ENCODE assay signal across 14 cellular contexts in genomic region chr18:52392160-52392559, GRCh38. TPM values are rescaled to one million over a fixed set of nuclear protein-coding genes. Genes with fewer than 3 reads are reported as not detected.
A peak's percentile ranks its signal among the peaks of the same experiment; 100 is the strongest.
DNase-seq lines count a peak whose midpoint lies in the region; ATAC-seq and TF ChIP-seq lines count a peak whose summit lies in the region.
"Had no signal": no experiment of that assay in that cellular context is flagged by ENCODE, and none has a peak within 500 bp of the region (broad histone marks: within the 10 kb centered on the region; RNA-seq: fewer than 3 reads in every experiment).

No MANE protein-coding gene starts in this region.

- H2AFZ ChIP-seq in osteoblast (ENCODE audit: low read length), result no peak overlapping the region

- no peaks in the 10 kb centered on the region for H3K36me3 ChIP-seq in osteoblast (ENCODE audit: insufficient read depth, low read length)
- H3K36me3 ChIP-seq: heart left ventricle had no signal

- no peaks in the 10 kb centered on the region for H3K4me1 ChIP-seq in osteoblast (ENCODE audit: insufficient read depth, low read length)
- H3K4me1 ChIP-seq: heart left ventricle had no signal

- no peaks in the 10 kb centered on the region for H4K20me1 ChIP-seq in osteoblast (ENCODE audit: insufficient read depth, low read length)

- CTCF ChIA-PET in activated CD4-positive, alpha-beta T cell treated with anti-CD3 and anti-CD28 coated beads for 36 hours (lab: Charles Lee), result no interaction called here

- peaks cover 3% of the 10 kb centered on the region for H3K9me3 ChIP-seq in osteoblast (ENCODE audit: low read depth, low read length)
- H3K9me3 ChIP-seq: heart left ventricle had no signal

- intact Hi-C loops in activated CD4-positive, alpha-beta T cell treated with anti-CD3 and anti-CD28 coated beads for 36 hours (cut with DNase I, micrococcal nuclease), result no loop called here

- DNase-seq in NCI-H1694 treated with DMSO at 0.1 percent for 48 hours (lab: John Stamatoyannopoulos, UW) (peak; percentile 64), skeletal muscle cell (ENCODE audit: low read depth) (peak; percentile 4), HK-2 (ENCODE audit: unreplicated experiment) (no peak), osteoblast (ENCODE audit: insufficient read length, low spot score, missing footprints) (no peak)
- DNase-seq in activated CD4-positive, alpha-beta T cell treated with anti-CD3 and anti-CD28 coated beads for 36 hours, result no peak
- DNase-seq: activated CD4-positive, alpha-beta T cell treated with anti-CD3 and anti-CD28 coated beads for 48 hours; endodermal cell; heart left ventricle; NCI-H1930; OCI-M1 had no signal

- H3K27ac ChIP-seq in osteoblast (ENCODE audit: low read depth, low read length), result no peak overlapping the region
- H3K27ac ChIP-seq: heart left ventricle had no signal

- no peak overlapping the region for H3K4me3 ChIP-seq in skeletal muscle cell (ENCODE audit: low read depth, low read length)
- H3K4me3 ChIP-seq in osteoblast (ENCODE audit: insufficient read depth, low read length), result no peak overlapping the region
- H3K4me3 ChIP-seq: heart left ventricle had no signal

- H3K27me3 Mint-ChIP-seq in activated CD4-positive, alpha-beta T cell treated with anti-CD3 and anti-CD28 coated beads for 36 hours, result no peaks in the 10 kb centered on the region

- H3K4me1 Mint-ChIP-seq in activated CD4-positive, alpha-beta T cell treated with anti-CD3 and anti-CD28 coated beads for 36 hours, result no peaks in the 10 kb centered on the region

- H3K9me3 Mint-ChIP-seq in activated CD4-positive, alpha-beta T cell treated with anti-CD3 and anti-CD28 coated beads for 36 hours (ENCODE audit: low read depth), result no peaks in the 10 kb centered on the region
- H3K9me3 Mint-ChIP-seq: endodermal cell, neural crest cell had no signal

- H3K27ac Mint-ChIP-seq in activated CD4-positive, alpha-beta T cell treated with anti-CD3 and anti-CD28 coated beads for 36 hours, result no peak overlapping the region
- H3K27ac Mint-ChIP-seq: endodermal cell had no signal

- no peaks in the 10 kb centered on the region for H3K36me3 Mint-ChIP-seq in activated CD4-positive, alpha-beta T cell treated with anti-CD3 and anti-CD28 coated beads for 36 hours (ENCODE audit: low read depth)

- H3K27me3 ChIP-seq in osteoblast (ENCODE audit: insufficient read depth, low read length), result no peaks in the 10 kb centered on the region
- H3K27me3 ChIP-seq: heart left ventricle had no signal

- POLR2A ChIA-PET in activated CD4-positive, alpha-beta T cell treated with anti-CD3 and anti-CD28 coated beads for 36 hours (lab: Charles Lee), result no interaction called here

- H3K4me3 Mint-ChIP-seq in activated CD4-positive, alpha-beta T cell treated with anti-CD3 and anti-CD28 coated beads for 36 hours, result no peak overlapping the region
- H3K4me3 Mint-ChIP-seq: endodermal cell, neural crest cell had no signal

- H3K79me2 ChIP-seq in osteoblast (ENCODE audit: insufficient read depth, low read length), result no peaks in the 10 kb centered on the region

- H3K4me2 ChIP-seq in osteoblast (ENCODE audit: insufficient read depth, low read length), result no peak overlapping the region

- no peak for TF ChIP-seq CTCF in osteoblast (IDR thresholded peaks at IDR 0.05; ENCODE audit: extremely low read depth, low read depth, low read length)

- ATAC-seq in GM19395 (IDR thresholded peaks at IDR 0.05; ENCODE audit: unreplicated experiment) (peak; percentile 36), HG02885 (IDR thresholded peaks at IDR 0.05; ENCODE audit: poor library complexity, unreplicated experiment) (peak; percentile 45)
- ATAC-seq in activated CD4-positive, alpha-beta T cell treated with anti-CD3 and anti-CD28 coated beads for 36 hours, result no peak
- ATAC-seq: heart left ventricle, left lobe of liver had no signal

RNA-seq across cellular contexts. Expression of gene DCC, which starts 52.2 kb away (rescaled TPM):
- not detected for total RNA-seq in activated CD4-positive, alpha-beta T cell treated with anti-CD3 and anti-CD28 coated beads for 36 hours
- under 0.01 TPM in 1 of 2 replicates, not detected in the other for total RNA-seq in osteoblast
- total RNA-seq: left lobe of liver had no signal

Comparison
In these comparisons a context has a peak if more than half of its experiments do, and no peak if none do; other contexts are left out.
1. DNase-seq: peak in NCI-H1694 treated with DMSO at 0.1 percent for 48 hours (single experiment) and skeletal muscle cell (single experiment); none in HK-2 (single experiment), activated CD4-positive, alpha-beta T cell treated with anti-CD3 and anti-CD28 coated beads for 36 hours (single experiment) and osteoblast (single experiment).